ENCODE assay signal across 13 cellular contexts in genomic region chr9:4262735-4263141, GRCh38. TPM values are rescaled to one million over a fixed set of nuclear protein-coding genes. Genes with fewer than 3 reads are reported as not detected.
DNase-seq lines count a peak whose midpoint lies in the region; ATAC-seq lines count a peak whose summit lies in the region.
"Had no signal": no experiment of that assay in that cellular context is flagged by ENCODE, and none has a peak within 500 bp of the region (broad histone marks: within the 10 kb centered on the region; RNA-seq: fewer than 3 reads in every experiment).

No MANE protein-coding gene starts in this region.

- H3K4ac ChIP-seq in mesendoderm (ENCODE audit: low read depth, low read length), result no peak overlapping the region

- no peak overlapping the region for H3K4me2 ChIP-seq in mesendoderm (ENCODE audit: low read length)

- no peak overlapping the region for H3K18ac ChIP-seq in mesendoderm (ENCODE audit: low read length)

- H3K4me1 ChIP-seq in ectodermal cell (ENCODE audit: control insufficient read depth, insufficient read depth, low read length) (peaks cover 6% of the 10 kb centered on the region), mesendoderm (ENCODE audit: control insufficient read depth, low read depth, low read length) (no peaks in the 10 kb centered on the region)
- H3K4me1 ChIP-seq: gastroesophageal sphincter had no signal

- H3K23ac ChIP-seq in mesendoderm (ENCODE audit: low read length), result no peak overlapping the region

- DNase-seq in Daoy (ENCODE audit: low read depth) (peak; percentile 92), NCI-H226 (peak; percentile 92), mesendoderm (peak; percentile 96), pons (ENCODE audit: low spot score) (no peak)
- DNase-seq: activated B cell treated with CpG ODN at 0.5 μM for 24 hours; activated naive CD4-positive, alpha-beta T cell treated with anti-CD3 and anti-CD28 coated beads for 36 hours; natural killer cell; tibial artery had no signal

- H3K4me3 ChIP-seq in ectodermal cell (ENCODE audit: insufficient read depth, low read depth, low read length), result no peak overlapping the region
- H3K4me3 ChIP-seq in mesendoderm (ENCODE audit: low read length), result no peak overlapping the region
- H3K4me3 ChIP-seq: gastroesophageal sphincter, tibial artery had no signal

- no peaks in the 10 kb centered on the region for H3K9me3 ChIP-seq in ectodermal cell (ENCODE audit: control insufficient read depth, low read length)
- H3K9me3 ChIP-seq: gastroesophageal sphincter, tibial artery had no signal

- H3K36me3 ChIP-seq in ectodermal cell (ENCODE audit: control insufficient read depth, insufficient read depth, low read length), result no peaks in the 10 kb centered on the region
- no peaks in the 10 kb centered on the region for H3K36me3 ChIP-seq in mesendoderm (ENCODE audit: control insufficient read depth, insufficient read depth, low read length)
- H3K36me3 ChIP-seq: gastroesophageal sphincter, tibial artery had no signal

- no peak overlapping the region for H3K9ac ChIP-seq in mesendoderm (ENCODE audit: low read length)

- H2AK5ac ChIP-seq in mesendoderm (ENCODE audit: low read length), result no peak overlapping the region

- no peaks in the 10 kb centered on the region for H3K27me3 ChIP-seq in ectodermal cell (ENCODE audit: control insufficient read depth, insufficient read depth, low read length, poor library complexity, severe bottlenecking)
- no peaks in the 10 kb centered on the region for H3K27me3 ChIP-seq in mesendoderm (ENCODE audit: insufficient read depth, low read length, poor library complexity)
- H3K27me3 ChIP-seq: gastroesophageal sphincter, tibial artery had no signal

- no peaks in the 10 kb centered on the region for H3K79me1 ChIP-seq in mesendoderm (ENCODE audit: low read length)

- no peak overlapping the region for H3K56ac ChIP-seq in mesendoderm (ENCODE audit: low read length)

- H4K5ac ChIP-seq in mesendoderm (ENCODE audit: low read length), result no peak overlapping the region

- no peak overlapping the region for H2BK5ac ChIP-seq in mesendoderm (ENCODE audit: low read length)

- H4K8ac ChIP-seq in mesendoderm (ENCODE audit: low read depth, low read length), result no peak overlapping the region

- H3K27ac ChIP-seq in ectodermal cell (ENCODE audit: insufficient read depth, low read depth, low read length, poor library complexity, severe bottlenecking) (peak overlapping the region; percentile 12), mesendoderm (ENCODE audit: low read depth, low read length) (no peak overlapping the region)
- H3K27ac ChIP-seq: gastroesophageal sphincter, tibial artery had no signal

- no peak overlapping the region for H2BK120ac ChIP-seq in mesendoderm (ENCODE audit: low read depth, low read length)

- 86% methylated on average over 2 of the region's 2 CpGs; no CpG with 5 or more reads in 1 of the 2 experiments for WGBS in ectodermal cell, 2 experiments
- WGBS in mesendoderm (ENCODE audit: extremely low coverage, insufficient coverage, low lambda C conversion rate), result no CpG with 5 or more reads among the region's 2 CpGs

- ATAC-seq in GM18907 (IDR thresholded peaks at IDR 0.05; ENCODE audit: unreplicated experiment) (no peak), GM21528 (IDR thresholded peaks at IDR 0.05; ENCODE audit: low FRiP score, unreplicated experiment) (no peak), GM18519 (IDR thresholded peaks at IDR 0.05; ENCODE audit: low FRiP score, unreplicated experiment) (no peak)
- ATAC-seq: gastroesophageal sphincter, natural killer cell had no signal

- H3K79me2 ChIP-seq in mesendoderm (ENCODE audit: control insufficient read depth, insufficient read depth, low read length), result no peaks in the 10 kb centered on the region

- H2BK15ac ChIP-seq in mesendoderm (replicated peaks; ENCODE audit: low read depth), result no peak overlapping the region

RNA-seq across cellular contexts. Expression of gene GLIS3, which starts 37.1 kb away (rescaled TPM):
- 28.0 and 35.3 TPM in 2 replicates for total RNA-seq in Daoy (2014; rRNA removed; shearing (Covaris generic))
- polyA plus RNA-seq in ectodermal cell (2013, experiment 1 of 4), result 6.4 TPM
- 10.0 TPM for polyA plus RNA-seq in ectodermal cell (2013, experiment 2 of 4)
- polyA plus RNA-seq in ectodermal cell (2013, experiment 3 of 4), result 7.9 TPM
- polyA plus RNA-seq in ectodermal cell (2013, experiment 4 of 4), result 10.0 TPM
- 0.70 TPM for polyA plus RNA-seq in mesendoderm (2013, experiment 1 of 2)
- polyA plus RNA-seq in mesendoderm (2013, experiment 2 of 2), result 0.80 TPM
